In genomic region chr4:17810260-17811077, GRCh38 we compare ENCODE assay signal across 1 cellular context.
TF ChIP-seq lines count a peak whose summit lies in the region.

TSS of gene DCAF16 (minus strand) at chr4:17810757. CDS start at chr4:17804141, 6,616 bp downstream.
A gene with protein sequence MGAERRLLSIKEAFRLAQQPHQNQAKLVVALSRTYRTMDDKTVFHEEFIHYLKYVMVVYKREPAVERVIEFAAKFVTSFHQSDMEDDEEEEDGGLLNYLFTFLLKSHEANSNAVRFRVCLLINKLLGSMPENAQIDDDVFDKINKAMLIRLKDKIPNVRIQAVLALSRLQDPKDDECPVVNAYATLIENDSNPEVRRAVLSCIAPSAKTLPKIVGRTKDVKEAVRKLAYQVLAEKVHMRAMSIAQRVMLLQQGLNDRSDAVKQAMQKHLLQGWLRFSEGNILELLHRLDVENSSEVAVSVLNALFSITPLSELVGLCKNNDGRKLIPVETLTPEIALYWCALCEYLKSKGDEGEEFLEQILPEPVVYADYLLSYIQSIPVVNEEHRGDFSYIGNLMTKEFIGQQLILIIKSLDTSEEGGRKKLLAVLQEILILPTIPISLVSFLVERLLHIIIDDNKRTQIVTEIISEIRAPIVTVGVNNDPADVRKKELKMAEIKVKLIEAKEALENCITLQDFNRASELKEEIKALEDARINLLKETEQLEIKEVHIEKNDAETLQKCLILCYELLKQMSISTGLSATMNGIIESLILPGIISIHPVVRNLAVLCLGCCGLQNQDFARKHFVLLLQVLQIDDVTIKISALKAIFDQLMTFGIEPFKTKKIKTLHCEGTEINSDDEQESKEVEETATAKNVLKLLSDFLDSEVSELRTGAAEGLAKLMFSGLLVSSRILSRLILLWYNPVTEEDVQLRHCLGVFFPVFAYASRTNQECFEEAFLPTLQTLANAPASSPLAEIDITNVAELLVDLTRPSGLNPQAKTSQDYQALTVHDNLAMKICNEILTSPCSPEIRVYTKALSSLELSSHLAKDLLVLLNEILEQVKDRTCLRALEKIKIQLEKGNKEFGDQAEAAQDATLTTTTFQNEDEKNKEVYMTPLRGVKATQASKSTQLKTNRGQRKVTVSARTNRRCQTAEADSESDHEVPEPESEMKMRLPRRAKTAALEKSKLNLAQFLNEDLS (plus strand): TSS chr4:17810979. CDS start chr4:17811078, 99 bp downstream.

TF ChIP-seq in GM12878, 131 proteins besides CTCF, POLR2A, EP300 and RAD21 (continued from another document and continues in another):
- no peak for TF ChIP-seq HSF1 (IDR thresholded peaks at IDR 0.05; ENCODE audit: low read depth, low read length)
- TF ChIP-seq NFYA (IDR thresholded peaks at IDR 0.05; ENCODE audit: borderline replicate concordance, low read depth, low read length), result no peak
- no peak for TF ChIP-seq CHD1 (IDR thresholded peaks at IDR 0.05; ENCODE audit: low read depth, low read length)
- TF ChIP-seq FOS (IDR thresholded peaks at IDR 0.05; ENCODE audit: borderline replicate concordance, extremely low read depth, insufficient read length), result no peak
- TF ChIP-seq KLF5 (IDR thresholded peaks at IDR 0.05; ENCODE audit: partially characterized antibody), result peak; percentile 59
- TF ChIP-seq MEF2B (IDR thresholded peaks at IDR 0.05; ENCODE audit: partially characterized antibody, poor library complexity, severe bottlenecking), result peak; percentile 43
- TF ChIP-seq ZZZ3 (IDR thresholded peaks at IDR 0.05; ENCODE audit: control insufficient read depth, insufficient read length, low read depth), result no peak
- TF ChIP-seq, protein P1, sequence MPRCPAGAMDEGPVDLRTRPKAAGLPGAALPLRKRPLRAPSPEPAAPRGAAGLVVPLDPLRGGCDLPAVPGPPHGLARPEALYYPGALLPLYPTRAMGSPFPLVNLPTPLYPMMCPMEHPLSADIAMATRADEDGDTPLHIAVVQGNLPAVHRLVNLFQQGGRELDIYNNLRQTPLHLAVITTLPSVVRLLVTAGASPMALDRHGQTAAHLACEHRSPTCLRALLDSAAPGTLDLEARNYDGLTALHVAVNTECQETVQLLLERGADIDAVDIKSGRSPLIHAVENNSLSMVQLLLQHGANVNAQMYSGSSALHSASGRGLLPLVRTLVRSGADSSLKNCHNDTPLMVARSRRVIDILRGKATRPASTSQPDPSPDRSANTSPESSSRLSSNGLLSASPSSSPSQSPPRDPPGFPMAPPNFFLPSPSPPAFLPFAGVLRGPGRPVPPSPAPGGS (IDR thresholded peaks at IDR 0.05; ENCODE audit: borderline replicate concordance, insufficient read depth, low read depth, low read length, poor library complexity, severe bottlenecking), result no peak
- no peak for TF ChIP-seq E4F1 (IDR thresholded peaks at IDR 0.05; ENCODE audit: borderline replicate concordance, partially characterized antibody)
- TF ChIP-seq POLR2AphosphoS2 (IDR thresholded peaks at IDR 0.05; ENCODE audit: low read depth, low read length), result peak; percentile 90; the same call in 1 of the 2 replicates
- TF ChIP-seq IKZF2 (IDR thresholded peaks at IDR 0.05), result no peak
- TF ChIP-seq EZH2 (IDR thresholded peaks at IDR 0.05; ENCODE audit: borderline replicate concordance, control insufficient read depth, low read depth, low read length), result no peak
- no peak for TF ChIP-seq CEBPB (IDR thresholded peaks at IDR 0.05; ENCODE audit: borderline replicate concordance in 1 of 2, low read depth in 2 of 2, low read length in 2 of 2)
- TF ChIP-seq BHLHE40 (IDR thresholded peaks at IDR 0.05; ENCODE audit: borderline replicate concordance in 1 of 2, low read depth in 2 of 2, low read length in 1 of 2), result peak; percentile 41 to 48; a peak in 2 of 4 replicates
- no peak for TF ChIP-seq SMAD1 (IDR thresholded peaks at IDR 0.05; ENCODE audit: low read depth, partially characterized antibody)
- peak; percentile 93 for TF ChIP-seq PML (IDR thresholded peaks at IDR 0.05; ENCODE audit: low read length)
- 0 out of 2 replicates have a peak, but pooled peaks have one; percentile 11 for TF ChIP-seq EED (IDR thresholded peaks at IDR 0.05; ENCODE audit: low read depth)
- no peak for TF ChIP-seq KDM1A (IDR thresholded peaks at IDR 0.05; ENCODE audit: borderline replicate concordance)
- TF ChIP-seq SUZ12 (IDR thresholded peaks at IDR 0.05; ENCODE audit: unreplicated experiment), result no peak
- TF ChIP-seq SIN3A (IDR thresholded peaks at IDR 0.05; ENCODE audit: low read depth, low read length), result peak; percentile 99
- TF ChIP-seq JUNB (IDR thresholded peaks at IDR 0.05), result no peak
- no peak for TF ChIP-seq NR2C1 (IDR thresholded peaks at IDR 0.05)
- peak; percentile 96 for TF ChIP-seq POLR2AphosphoS5 (IDR thresholded peaks at IDR 0.05; ENCODE audit: low read length)
- TF ChIP-seq ZNF207 (IDR thresholded peaks at IDR 0.05; ENCODE audit: borderline replicate concordance), result peak; percentile 49; the same call in 1 of the 2 replicates
- no peak for TF ChIP-seq SREBF1 (IDR thresholded peaks at IDR 0.05; ENCODE audit: low read length)
- peak; percentile 70; the same call in 1 of the 2 replicates for TF ChIP-seq ATF2 (IDR thresholded peaks at IDR 0.05; ENCODE audit: low read length)
- peak; percentile 19; the same call in 1 of the 2 replicates for TF ChIP-seq HCFC1 (IDR thresholded peaks at IDR 0.05; ENCODE audit: low read length)
- peak; percentile 80 for TF ChIP-seq TAF1 (IDR thresholded peaks at IDR 0.05; ENCODE audit: borderline replicate concordance, low read depth, low read length)
- TF ChIP-seq CHD2 (IDR thresholded peaks at IDR 0.05; ENCODE audit: borderline replicate concordance, low read depth, low read length), result peak; percentile 100
- no peak for TF ChIP-seq USF1 (IDR thresholded peaks at IDR 0.05; ENCODE audit: borderline replicate concordance, extremely low read length, insufficient read depth, low read depth, low read length)
- TF ChIP-seq RFX5 (IDR thresholded peaks at IDR 0.05; ENCODE audit: low read depth, low read length), result no peak
- no peak for TF ChIP-seq IRF3 (IDR thresholded peaks at IDR 0.05)
- peak; percentile 99 for TF ChIP-seq CBFB (IDR thresholded peaks at IDR 0.05; ENCODE audit: low read depth)
- no peak for TF ChIP-seq NR2F1 (conservative IDR thresholded peaks at IDR 0.05)
- TF ChIP-seq RAD51 (IDR thresholded peaks at IDR 0.05), result no peak
- TF ChIP-seq TCF7 (IDR thresholded peaks at IDR 0.05; ENCODE audit: borderline replicate concordance), result 0 out of 2 replicates have a peak, but pooled peaks have one; percentile 18
- peak; percentile 73; the same call in 1 of the 2 replicates for TF ChIP-seq BACH1 (IDR thresholded peaks at IDR 0.05; ENCODE audit: borderline replicate concordance)
- TF ChIP-seq, protein P2, sequence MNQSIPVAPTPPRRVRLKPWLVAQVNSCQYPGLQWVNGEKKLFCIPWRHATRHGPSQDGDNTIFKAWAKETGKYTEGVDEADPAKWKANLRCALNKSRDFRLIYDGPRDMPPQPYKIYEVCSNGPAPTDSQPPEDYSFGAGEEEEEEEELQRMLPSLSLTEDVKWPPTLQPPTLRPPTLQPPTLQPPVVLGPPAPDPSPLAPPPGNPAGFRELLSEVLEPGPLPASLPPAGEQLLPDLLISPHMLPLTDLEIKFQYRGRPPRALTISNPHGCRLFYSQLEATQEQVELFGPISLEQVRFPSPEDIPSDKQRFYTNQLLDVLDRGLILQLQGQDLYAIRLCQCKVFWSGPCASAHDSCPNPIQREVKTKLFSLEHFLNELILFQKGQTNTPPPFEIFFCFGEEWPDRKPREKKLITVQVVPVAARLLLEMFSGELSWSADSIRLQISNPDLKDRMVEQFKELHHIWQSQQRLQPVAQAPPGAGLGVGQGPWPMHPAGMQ (IDR thresholded peaks at IDR 0.05; ENCODE audit: borderline replicate concordance), result peak; percentile 94
- no peak for TF ChIP-seq ESRRA (IDR thresholded peaks at IDR 0.05; ENCODE audit: low read length)
- TF ChIP-seq, protein P3, sequence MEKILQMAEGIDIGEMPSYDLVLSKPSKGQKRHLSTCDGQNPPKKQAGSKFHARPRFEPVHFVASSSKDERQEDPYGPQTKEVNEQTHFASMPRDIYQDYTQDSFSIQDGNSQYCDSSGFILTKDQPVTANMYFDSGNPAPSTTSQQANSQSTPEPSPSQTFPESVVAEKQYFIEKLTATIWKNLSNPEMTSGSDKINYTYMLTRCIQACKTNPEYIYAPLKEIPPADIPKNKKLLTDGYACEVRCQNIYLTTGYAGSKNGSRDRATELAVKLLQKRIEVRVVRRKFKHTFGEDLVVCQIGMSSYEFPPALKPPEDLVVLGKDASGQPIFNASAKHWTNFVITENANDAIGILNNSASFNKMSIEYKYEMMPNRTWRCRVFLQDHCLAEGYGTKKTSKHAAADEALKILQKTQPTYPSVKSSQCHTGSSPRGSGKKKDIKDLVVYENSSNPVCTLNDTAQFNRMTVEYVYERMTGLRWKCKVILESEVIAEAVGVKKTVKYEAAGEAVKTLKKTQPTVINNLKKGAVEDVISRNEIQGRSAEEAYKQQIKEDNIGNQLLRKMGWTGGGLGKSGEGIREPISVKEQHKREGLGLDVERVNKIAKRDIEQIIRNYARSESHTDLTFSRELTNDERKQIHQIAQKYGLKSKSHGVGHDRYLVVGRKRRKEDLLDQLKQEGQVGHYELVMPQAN (conservative IDR thresholded peaks at IDR 0.05), result peak; percentile 99
- no peak for TF ChIP-seq STAT3 (IDR thresholded peaks at IDR 0.05; ENCODE audit: low read depth, low read length)
- no peak for TF ChIP-seq MTA3 (IDR thresholded peaks at IDR 0.05; ENCODE audit: borderline replicate concordance, low read length)
- no peak for TF ChIP-seq ZNF274 (IDR thresholded peaks at IDR 0.05; ENCODE audit: insufficient read depth, insufficient read length)
- TF ChIP-seq RBBP5 (conservative IDR thresholded peaks at IDR 0.05), result no peak
- TF ChIP-seq SMARCA5 (IDR thresholded peaks at IDR 0.05), result no peak
- TF ChIP-seq IRF4 (IDR thresholded peaks at IDR 0.05; ENCODE audit: low read depth, low read length), result 0 out of 2 replicates have a peak, but pooled peaks have one; percentile 30
- TF ChIP-seq POU2F2 (IDR thresholded peaks at IDR 0.05; ENCODE audit: borderline replicate concordance, low read depth, low read length), result peak; percentile 36; the same call in 2 of the 3 replicates
